17 cellular contexts compared by ENCODE assay signal in the genomic region with DNA sequence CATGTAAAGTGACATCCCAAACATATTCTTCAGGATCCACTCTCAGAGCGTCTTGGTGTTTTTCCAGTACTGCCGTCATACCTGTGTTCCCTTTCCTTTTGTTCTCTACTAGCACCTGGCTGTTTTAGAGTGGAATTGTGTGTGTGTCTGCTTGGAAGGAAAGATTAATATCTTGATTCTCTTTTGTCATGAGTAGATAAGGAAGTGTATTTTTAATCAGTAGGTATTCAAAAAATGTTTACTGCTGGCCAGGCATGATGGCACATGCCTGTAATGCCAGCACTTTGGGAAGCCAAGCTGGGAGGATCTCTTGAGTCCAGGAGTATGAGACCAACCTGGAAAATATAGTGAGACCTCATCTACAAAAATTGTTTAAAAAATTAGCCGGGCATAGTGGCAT.
A peak's percentile ranks its signal among the peaks of the same experiment; 100 is the strongest.
DNase-seq lines count a peak whose midpoint lies in the region; ATAC-seq and TF ChIP-seq lines count a peak whose summit lies in the region.
"Had no signal": no experiment of that assay in that cellular context is flagged by ENCODE, and none has a peak within 500 bp of the region (broad histone marks: within the 10 kb centered on the region; RNA-seq: fewer than 3 reads in every experiment).

No MANE protein-coding gene starts in this region.

- H3K36me3 Mint-ChIP-seq in Caco-2 (ENCODE audit: insufficient read depth, unreplicated experiment): no peaks in the 10 kb centered on the region

- H3K36me3 ChIP-seq in Caco-2 (ENCODE audit: control insufficient read depth, insufficient read depth, low read length) (no peaks in the 10 kb centered on the region), SJSA1 (no peaks in the 10 kb centered on the region), left ventricle myocardium inferior (no peaks in the 10 kb centered on the region), rectal smooth muscle tissue (ENCODE audit: control insufficient read depth, insufficient read depth, low read length) (no peaks in the 10 kb centered on the region)
- H3K36me3 ChIP-seq: ascending aorta, left lung had no signal

- H3K27me3 ChIP-seq in Caco-2 (replicated peaks; ENCODE audit: control insufficient read depth, insufficient read depth, low read length) (no peaks in the 10 kb centered on the region), SJSA1 (replicated peaks) (no peaks in the 10 kb centered on the region), left ventricle myocardium inferior (ENCODE audit: low read depth) (no peaks in the 10 kb centered on the region), rectal smooth muscle tissue (ENCODE audit: control insufficient read depth, insufficient read depth, low read length) (no peaks in the 10 kb centered on the region)
- H3K27me3 ChIP-seq: ascending aorta, left lung had no signal

- intact Hi-C loops in Caco-2 (cut with micrococcal nuclease; ENCODE audit: unreplicated experiment) (no loop called here), left ventricle myocardium inferior (cut with micrococcal nuclease) (no loop called here)

- H3K27ac ChIP-seq in SJSA1: peak overlapping the region; percentile 67
- H3K27ac ChIP-seq in left ventricle myocardium inferior (replicated peaks): peak overlapping the region; percentile 53
- H3K27ac ChIP-seq in rectal smooth muscle tissue (ENCODE audit: low read depth, low read length): peak overlapping the region; percentile 99

- TF ChIP-seq CTCF in Caco-2 (IDR thresholded peaks at IDR 0.05; ENCODE audit: insufficient read depth in 1 of 2, low read depth in 1 of 2, low read length in 1 of 2, severe bottlenecking in 1 of 2, unreplicated experiment in 1 of 2): no peak
- no peak for TF ChIP-seq CTCF in left ventricle myocardium inferior (IDR thresholded peaks at IDR 0.05; ENCODE audit: borderline replicate concordance)

- H3K4me3 ChIP-seq in Caco-2 (ENCODE audit: low read depth, low read length) (no peak overlapping the region), SJSA1 (no peak overlapping the region), left ventricle myocardium inferior (no peak overlapping the region), rectal smooth muscle tissue (ENCODE audit: low read length) (no peak overlapping the region)
- H3K4me3 ChIP-seq: ascending aorta, left lung had no signal

- H3K9me3 ChIP-seq in Caco-2: no peaks in the 10 kb centered on the region
- no peaks in the 10 kb centered on the region for H3K9me3 ChIP-seq in SJSA1 (replicated peaks)
- no peaks in the 10 kb centered on the region for H3K9me3 ChIP-seq in left ventricle myocardium inferior (replicated peaks)
- H3K9me3 ChIP-seq: ascending aorta, left lung had no signal

- H3K27ac Mint-ChIP-seq in Caco-2 (ENCODE audit: unreplicated experiment): peak overlapping the region; percentile 6
- H3K27ac Mint-ChIP-seq: dendritic cell treated with granulocyte-macrophage colony-stimulating factor and Interleukin-4, amounts not matched to agents 40 ng/mL and 50 ng/mL, for 4 days had no signal

- H3K4me3 Mint-ChIP-seq in Caco-2 (ENCODE audit: unreplicated experiment): no peak overlapping the region
- H3K4me3 Mint-ChIP-seq: dendritic cell treated with granulocyte-macrophage colony-stimulating factor and Interleukin-4, amounts not matched to agents 40 ng/mL and 50 ng/mL, for 4 days; neural crest cell had no signal

- BruUV-seq in Caco-2 (replicated peaks; lab: Mats Ljungman, UMichigan): no TSS peak

- H3K9me3 Mint-ChIP-seq in Caco-2 (ENCODE audit: unreplicated experiment): peaks cover 10% of the 10 kb centered on the region
- H3K9me3 Mint-ChIP-seq: dendritic cell treated with granulocyte-macrophage colony-stimulating factor and Interleukin-4, amounts not matched to agents 40 ng/mL and 50 ng/mL, for 4 days had no signal

- H3K4me1 ChIP-seq in Caco-2 (peaks cover 10% of the 10 kb centered on the region), SJSA1 (replicated peaks) (peaks cover 49% of the 10 kb centered on the region), left ventricle myocardium inferior (peaks cover 32% of the 10 kb centered on the region), rectal smooth muscle tissue (ENCODE audit: control insufficient read depth, insufficient read depth, low read length) (peaks cover 34% of the 10 kb centered on the region)
- H3K4me1 ChIP-seq: left lung had no signal

- no peaks in the 10 kb centered on the region for H3K27me3 Mint-ChIP-seq in Caco-2 (ENCODE audit: insufficient read depth, unreplicated experiment)

- ATAC-seq in GM21825 (IDR thresholded peaks at IDR 0.05; ENCODE audit: unreplicated experiment) (no peak), HG02852 (IDR thresholded peaks at IDR 0.05; ENCODE audit: unreplicated experiment) (no peak)
- ATAC-seq: left lung had no signal

- no peaks in the 10 kb centered on the region for H3K4me1 Mint-ChIP-seq in Caco-2 (ENCODE audit: low read depth, unreplicated experiment)

- POLR2A ChIA-PET in Caco-2 (lab: Charles Lee): interaction anchor here (1.2 kb wide), 1 partner anchor 53 kb away, joined by 4 read pairs; no protein-coding TSS in a partner anchor

- DNase-seq in Caco-2: no peak
- peak in 1 of 2 experiments; percentile 35 for DNase-seq in SJSA1 (ENCODE audit: low read depth in 1 of 2, low spot score in 2 of 2)
- DNase-seq in left ventricle myocardium inferior: no peak
- no peak for DNase-seq in nucleus accumbens (lab: John Stamatoyannopoulos, UW)
- no peak for DNase-seq in stimulated activated CD4-positive, alpha-beta T cell treated with anti-CD3 and anti-CD28 coated beads, Interleukin-15, amount 100 ng/mL, for 24 hours
- DNase-seq: activated gamma-delta T cell, GDM1, left lung, NCI-H1048, NCI-H2107, T-helper 2 cell had no signal

- no peak overlapping the region for H3K9ac ChIP-seq in rectal smooth muscle tissue (ENCODE audit: low read length)

- CTCF ChIA-PET in Caco-2 (lab: Charles Lee): no interaction called here
